Comparison of ENCODE assay signal across 20 cellular contexts in genomic region chr2:187129306-187129705, GRCh38.
A peak's percentile ranks its signal among the peaks of the same experiment; 100 is the strongest.
DNase-seq lines count a peak whose midpoint lies in the region; ATAC-seq, FAIRE-seq and TF ChIP-seq lines count a peak whose summit lies in the region.
"Had no signal": no experiment of that assay in that cellular context is flagged by ENCODE, and none has a peak within 500 bp of the region (broad histone marks: within the 10 kb centered on the region; RNA-seq: fewer than 3 reads in every experiment).

No MANE protein-coding gene starts in this region.

- no peak for TF ChIP-seq CTCF in epithelial cell of esophagus (IDR thresholded peaks at IDR 0.05; ENCODE audit: insufficient read depth, low read depth, low read length, missing control alignments)
- no peak for TF ChIP-seq CTCF in fibroblast of villous mesenchyme (IDR thresholded peaks at IDR 0.05; ENCODE audit: insufficient read depth, low read depth, low read length)

- H3K4me3 ChIP-seq in epithelial cell of esophagus (ENCODE audit: low read length) (no peak overlapping the region), fibroblast of villous mesenchyme (ENCODE audit: low read depth, low read length) (no peak overlapping the region)
- H3K4me3 ChIP-seq: A549; BLaER1 treated with 17β-estradiol and CSF1 and Interleukin-3, amounts not matched to agents 10 nM and 100 nM had no signal

- no peak for ATAC-seq in GM19035 (IDR thresholded peaks at IDR 0.05; ENCODE audit: unreplicated experiment)
- ATAC-seq: A549; CD8-positive, alpha-beta T cell had no signal

- DNase-seq in epithelial cell of esophagus (ENCODE audit: low read depth) (peak; percentile 53), fibroblast of villous mesenchyme (ENCODE audit: low read depth) (peak; percentile 17)
- no peak for DNase-seq in stimulated activated CD4-positive, alpha-beta T cell treated with anti-CD3 and anti-CD28 coated beads, Interleukin-15, amount 100 ng/mL, for 24 hours
- DNase-seq: AML-193; Caco-2; Calu3; CD4-positive, alpha-beta T cell; CD8-positive, alpha-beta T cell; DMS153; DMS53; DMS79; DND-41; EL; GF-D8 had no signal

- peak; percentile 6 for FAIRE-seq in G401.6 (lab: Jason Lieb, UNC)
- FAIRE-seq: A549, D721Med, GM12891 had no signal
